ENCODE assay signal across 8 cellular contexts in the genomic region with DNA sequence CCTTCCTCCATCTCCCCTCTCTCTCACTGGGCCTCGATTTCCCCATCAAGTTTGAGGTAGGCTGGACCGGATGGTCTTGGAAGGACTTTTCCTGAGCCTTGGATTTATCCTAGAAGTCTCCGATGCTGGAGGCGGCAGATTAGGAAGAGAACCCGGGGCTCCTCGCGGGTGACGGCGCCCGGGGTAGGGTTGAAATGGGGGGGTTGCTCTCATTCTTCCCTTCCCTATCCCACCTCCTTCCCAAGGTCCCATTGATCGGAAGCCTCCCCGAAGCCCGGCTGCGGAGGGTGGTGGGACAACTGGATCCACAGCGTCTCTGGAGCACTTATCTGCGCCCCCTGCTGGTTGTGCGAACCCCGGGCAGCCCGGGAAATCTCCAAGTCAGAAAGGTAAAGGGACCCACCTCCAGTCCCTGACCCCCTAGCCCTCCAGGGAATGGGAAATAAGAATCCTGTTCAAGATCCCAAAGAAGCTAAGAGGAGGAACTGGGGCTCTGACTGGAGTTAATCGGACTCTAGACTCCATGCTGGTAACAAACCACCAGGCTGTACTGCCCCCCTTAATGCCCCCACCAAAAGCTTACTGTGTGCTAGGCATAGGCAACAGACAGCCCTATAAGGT. TPM values are rescaled to one million over a fixed set of nuclear protein-coding genes. Genes with fewer than 3 reads are reported as not detected.
DNase-seq lines count a peak whose midpoint lies in the region; ATAC-seq and TF ChIP-seq lines count a peak whose summit lies in the region.

No MANE protein-coding gene starts in this region.

- H3K27me3 ChIP-seq in AG04450 (ENCODE audit: control insufficient read depth, insufficient read depth, low read length) (no peaks in the 10 kb centered on the region), GM23338 (ENCODE audit: insufficient read depth) (no peaks in the 10 kb centered on the region), mesendoderm (ENCODE audit: insufficient read depth, low read length, poor library complexity) (no peaks in the 10 kb centered on the region)

- DNase-seq in AG04450 (ENCODE audit: low read depth, low spot score) (no peak), GM23338 (ENCODE audit: low spot score) (peak; percentile 92), NCI-H510A treated with DMSO at 0.1 percent for 48 hours (lab: John Stamatoyannopoulos, UW) (peak; percentile 84), mesendoderm (peak; percentile 85)
- peak; percentile 89 for DNase-seq in activated CD8-positive, alpha-beta T cell treated with anti-CD3 and anti-CD28 coated beads for 36 hours
- DNase-seq in effector memory CD8-positive, alpha-beta T cell: peak; percentile 64 to 69 (median 67)
- peak; percentile 68 for DNase-seq in stimulated activated CD8-positive, alpha-beta memory T cell treated with anti-CD3 and anti-CD28 coated beads, Interleukin-15, amount 100 ng/mL, for 1 hour (ENCODE audit: low read depth)

- H2BK120ac ChIP-seq in mesendoderm (ENCODE audit: low read depth, low read length): no peak overlapping the region

- H4K5ac ChIP-seq in mesendoderm (ENCODE audit: low read length): no peak overlapping the region

- POLR2A ChIA-PET in AG04450 (lab: Yijun Ruan, JAX): interaction anchor here (1.8 to 2.9 kb wide), 2 partner anchors 24 to 76 kb away, joined by 11 to 35 read pairs; a partner anchor contains a TSS
- POLR2A ChIA-PET in activated CD8-positive, alpha-beta T cell treated with anti-CD3 and anti-CD28 coated beads for 36 hours (lab: Charles Lee): interaction anchor here (0.6 to 4.7 kb wide), 18 partner anchors 9 to 194 kb away, joined by 3 to 40 read pairs (median 4); no protein-coding TSS in a partner anchor

- no peaks in the 10 kb centered on the region; the same call in 1 of the 3 replicates for H3K9me3 Mint-ChIP-seq in GM23338
- no peaks in the 10 kb centered on the region for H3K9me3 Mint-ChIP-seq in activated CD8-positive, alpha-beta T cell treated with anti-CD3 and anti-CD28 coated beads for 36 hours
- no peaks in the 10 kb centered on the region for H3K9me3 Mint-ChIP-seq in effector memory CD8-positive, alpha-beta T cell

- no peak overlapping the region for H2BK5ac ChIP-seq in mesendoderm (ENCODE audit: low read length)

- H3F3A ChIP-seq in GM23338 (replicated peaks; ENCODE audit: low read depth): peaks cover 11% of the 10 kb centered on the region; the same call in 1 of the 2 replicates

- H2AFZ ChIP-seq in GM23338: no peak overlapping the region

- H4K8ac ChIP-seq in mesendoderm (ENCODE audit: low read depth, low read length): no peak overlapping the region

- CTCF ChIA-PET in AG04450 (lab: Charles Lee): interaction anchor here (0.6 to 3.5 kb wide), 19 partner anchors 8 to 226 kb away, joined by 3 to 56 read pairs (median 4); a partner anchor contains a TSS
- CTCF ChIA-PET in activated CD8-positive, alpha-beta T cell treated with anti-CD3 and anti-CD28 coated beads for 36 hours (lab: Charles Lee): interaction anchor here (0.6 to 7.7 kb wide), 39 partner anchors 9 to 254 kb away, joined by 3 to 101 read pairs (median 4); a partner anchor contains a TSS

- no peak overlapping the region for H3K23ac ChIP-seq in mesendoderm (ENCODE audit: low read length)

- peak overlapping the region; percentile 70 for H3K4ac ChIP-seq in mesendoderm (ENCODE audit: low read depth, low read length)

- peaks cover 52% of the 10 kb centered on the region for H3K36me3 Mint-ChIP-seq in GM23338 (ENCODE audit: low read depth)
- peaks cover 57% of the 10 kb centered on the region for H3K36me3 Mint-ChIP-seq in activated CD8-positive, alpha-beta T cell treated with anti-CD3 and anti-CD28 coated beads for 36 hours (ENCODE audit: low read depth)
- H3K36me3 Mint-ChIP-seq in effector memory CD8-positive, alpha-beta T cell (ENCODE audit: insufficient read depth): peaks cover 54% of the 10 kb centered on the region

- peaks cover 4% of the 10 kb centered on the region for H3K4me1 Mint-ChIP-seq in GM23338
- H3K4me1 Mint-ChIP-seq in activated CD8-positive, alpha-beta T cell treated with anti-CD3 and anti-CD28 coated beads for 36 hours (ENCODE audit: low read depth): peaks cover 31% of the 10 kb centered on the region
- H3K4me1 Mint-ChIP-seq in effector memory CD8-positive, alpha-beta T cell (ENCODE audit: low read depth in 2 of 2): peaks cover 15 to 18% of the 10 kb centered on the region in 2 donors

- peaks cover 16% of the 10 kb centered on the region for H3K27me3 Mint-ChIP-seq in GM23338 (ENCODE audit: insufficient read depth, low read depth, poor library complexity)
- no peaks in the 10 kb centered on the region for H3K27me3 Mint-ChIP-seq in activated CD8-positive, alpha-beta T cell treated with anti-CD3 and anti-CD28 coated beads for 36 hours
- H3K27me3 Mint-ChIP-seq in effector memory CD8-positive, alpha-beta T cell: no peaks in the 10 kb centered on the region

- intact Hi-C loops in activated CD8-positive, alpha-beta T cell treated with anti-CD3 and anti-CD28 coated beads for 36 hours (cut with micrococcal nuclease): no loop called here

- H3K9me2 ChIP-seq in GM23338 (ENCODE audit: insufficient read depth): no peaks in the 10 kb centered on the region

- H3K4me1 ChIP-seq in GM23338 (ENCODE audit: insufficient read depth) (peaks cover 9% of the 10 kb centered on the region), mesendoderm (ENCODE audit: control insufficient read depth, low read depth, low read length) (no peaks in the 10 kb centered on the region)

- no peaks in the 10 kb centered on the region; the same call in 1 of the 2 replicates for H3K9me3 ChIP-seq in AG04450 (ENCODE audit: control insufficient read depth, insufficient read depth, low read length)

- peak overlapping the region; percentile 8 for H3K18ac ChIP-seq in mesendoderm (ENCODE audit: low read length)

- H2BK15ac ChIP-seq in mesendoderm (replicated peaks; ENCODE audit: low read depth): no peak overlapping the region

- ATAC-seq in GM23338 (peak; percentile 34), HG02642 (IDR thresholded peaks at IDR 0.05; ENCODE audit: poor library complexity, unreplicated experiment) (no peak)
- no peak for ATAC-seq in activated CD8-positive, alpha-beta T cell treated with anti-CD3 and anti-CD28 coated beads for 36 hours
- ATAC-seq in effector memory CD8-positive, alpha-beta T cell (replicated peaks): no peak

- TF ChIP-seq CTCF in AG04450 (IDR thresholded peaks at IDR 0.05; ENCODE audit: low read depth, low read length): peak; percentile 89
- TF ChIP-seq CTCF in GM23338 (conservative IDR thresholded peaks at IDR 0.05; ENCODE audit: low read depth in 2 of 2): peak; percentile 86 to 94
- peak; percentile 91 for TF ChIP-seq CTCF in activated CD8-positive, alpha-beta T cell treated with anti-CD3 and anti-CD28 coated beads for 36 hours (IDR thresholded peaks at IDR 0.05)

- peaks cover 13% of the 10 kb centered on the region for H3K79me1 ChIP-seq in mesendoderm (ENCODE audit: low read length)

- peak overlapping the region; percentile 77 for H3K27ac ChIP-seq in AG04450 (ENCODE audit: low read depth, low read length)
- H3K27ac ChIP-seq in GM23338 (ENCODE audit: low read depth): peak overlapping the region; percentile 26; the same call in 1 of the 2 replicates
- H3K27ac ChIP-seq in mesendoderm (ENCODE audit: low read depth, low read length): no peak overlapping the region

- peak overlapping the region; percentile 95 for H3K4me3 Mint-ChIP-seq in GM23338
- H3K4me3 Mint-ChIP-seq in activated CD8-positive, alpha-beta T cell treated with anti-CD3 and anti-CD28 coated beads for 36 hours: peak overlapping the region; percentile 99
- H3K4me3 Mint-ChIP-seq in effector memory CD8-positive, alpha-beta T cell: peak overlapping the region; percentile 82 to 94

- WGBS in mesendoderm (ENCODE audit: extremely low coverage, insufficient coverage, low lambda C conversion rate): no CpG with 5 or more reads among the region's 20 CpGs

- H3K9ac ChIP-seq in mesendoderm (ENCODE audit: low read length): peak overlapping the region; percentile 89

- peak overlapping the region; percentile 88 for H3K56ac ChIP-seq in mesendoderm (ENCODE audit: low read length)

- H3K4me2 ChIP-seq in GM23338: peak overlapping the region; percentile 100
- H3K4me2 ChIP-seq in mesendoderm (ENCODE audit: low read length): peak overlapping the region; percentile 85

- H3K27ac Mint-ChIP-seq in GM23338: peak overlapping the region; percentile 96
- H3K27ac Mint-ChIP-seq in activated CD8-positive, alpha-beta T cell treated with anti-CD3 and anti-CD28 coated beads for 36 hours: peak overlapping the region; percentile 100
- peak overlapping the region; percentile 86 to 91 for H3K27ac Mint-ChIP-seq in effector memory CD8-positive, alpha-beta T cell

- H3K79me2 ChIP-seq in GM23338 (replicated peaks; ENCODE audit: insufficient read depth) (peaks cover 31% of the 10 kb centered on the region), mesendoderm (ENCODE audit: control insufficient read depth, insufficient read depth, low read length) (peaks cover 12% of the 10 kb centered on the region)

- H3K36me3 ChIP-seq in GM23338 (ENCODE audit: insufficient read depth) (peaks cover 15% of the 10 kb centered on the region), mesendoderm (ENCODE audit: control insufficient read depth, insufficient read depth, low read length) (peaks cover 6% of the 10 kb centered on the region)

- H4K20me1 ChIP-seq in GM23338 (replicated peaks; ENCODE audit: insufficient read depth): peaks cover 17% of the 10 kb centered on the region

- peak overlapping the region; percentile 96 for H3K4me3 ChIP-seq in AG04450 (ENCODE audit: low read depth, low read length)
- H3K4me3 ChIP-seq in GM23338: peak overlapping the region; percentile 91
- peak overlapping the region; percentile 79 for H3K4me3 ChIP-seq in mesendoderm (ENCODE audit: low read length)

- H2AK5ac ChIP-seq in mesendoderm (ENCODE audit: low read length): no peak overlapping the region

RNA-seq across cellular contexts. Expression of a gene that starts 0.8 kb away (rescaled TPM):
- polyA plus RNA-seq in AG04450 (2011; rRNA removed) (6.7 and 9.5 TPM in 2 replicates), GM23338 (2016; fragmentation: Nextera tagmentation; extraction: Ambion mirVana) (8.6 and 10.6 TPM in 2 replicates)
- polyA minus RNA-seq in AG04450 (2011; rRNA and poly(A)+ RNA removed): 8.9 and 11.3 TPM in 2 replicates
- total RNA-seq in GM23338 (2014; rRNA removed; shearing (Covaris generic)): 23.0 and 26.2 TPM in 2 replicates
- total RNA-seq in activated CD8-positive, alpha-beta T cell treated with anti-CD3 and anti-CD28 coated beads for 36 hours: 10 to 100 TPM; 31.6 to 31.7 TPM
- 9.4 TPM for polyA plus RNA-seq in mesendoderm (2013, experiment 1 of 2)
- polyA plus RNA-seq in mesendoderm (2013, experiment 2 of 2): 9.6 TPM

RNA-seq across cellular contexts. Expression of a gene that starts 1.5 kb away (rescaled TPM):
- 531 and 608 TPM in 2 replicates for polyA plus RNA-seq in AG04450 (2011; rRNA removed)
- polyA minus RNA-seq in AG04450 (2011; rRNA and poly(A)+ RNA removed): 142 and 154 TPM in 2 replicates
- 169 and 226 TPM in 2 replicates for total RNA-seq in GM23338 (2014; rRNA removed; shearing (Covaris generic))
- 1,375 and 1,400 TPM in 2 replicates for polyA plus RNA-seq in GM23338 (2016; fragmentation: Nextera tagmentation; extraction: Ambion mirVana)
- total RNA-seq in activated CD8-positive, alpha-beta T cell treated with anti-CD3 and anti-CD28 coated beads for 36 hours: 100 to 1,000 TPM; 918 to 967 TPM
- 2,012 TPM for polyA plus RNA-seq in mesendoderm (2013, experiment 1 of 2)
- polyA plus RNA-seq in mesendoderm (2013, experiment 2 of 2): 2,008 TPM

RNA-seq across cellular contexts. Expression of a gene that starts 25.3 kb away (rescaled TPM):
- polyA plus RNA-seq in AG04450 (2011; rRNA removed) (0.61 and 0.68 TPM in 2 replicates), GM23338 (2016; fragmentation: Nextera tagmentation; extraction: Ambion mirVana) (1.2 and 1.4 TPM in 2 replicates)
- polyA minus RNA-seq in AG04450 (2011; rRNA and poly(A)+ RNA removed): 1.8 and 2.0 TPM in 2 replicates
- 0.19 and 0.42 TPM in 2 replicates for total RNA-seq in GM23338 (2014; rRNA removed; shearing (Covaris generic))
- 1 to 10 TPM; 5.9 to 6.8 TPM for total RNA-seq in activated CD8-positive, alpha-beta T cell treated with anti-CD3 and anti-CD28 coated beads for 36 hours
- polyA plus RNA-seq in mesendoderm (2013, experiment 1 of 2): 0.07 TPM
- 0.10 TPM for polyA plus RNA-seq in mesendoderm (2013, experiment 2 of 2)

RNA-seq across cellular contexts. Expression of a gene that starts 37.4 kb away (rescaled TPM):
- 1.4 and 2.2 TPM in 2 replicates for polyA plus RNA-seq in AG04450 (2011; rRNA removed)
- 1.8 and 2.4 TPM in 2 replicates for polyA minus RNA-seq in AG04450 (2011; rRNA and poly(A)+ RNA removed)
- 34.4 and 35.8 TPM in 2 replicates for total RNA-seq in GM23338 (2014; rRNA removed; shearing (Covaris generic))
- polyA plus RNA-seq in GM23338 (2016; fragmentation: Nextera tagmentation; extraction: Ambion mirVana): 9.4 and 12.0 TPM in 2 replicates
- 10 to 100 TPM; 28.6 to 34.7 TPM for total RNA-seq in activated CD8-positive, alpha-beta T cell treated with anti-CD3 and anti-CD28 coated beads for 36 hours
- 17.4 TPM for polyA plus RNA-seq in mesendoderm (2013, experiment 1 of 2)
- polyA plus RNA-seq in mesendoderm (2013, experiment 2 of 2): 17.5 TPM

RNA-seq across cellular contexts. Expression of a gene that starts 40.0 kb away (rescaled TPM):
- polyA plus RNA-seq in AG04450 (2011; rRNA removed) (not detected in 2 replicates), GM23338 (2016; fragmentation: Nextera tagmentation; extraction: Ambion mirVana) (0.21 TPM in 1 of 2 replicates, not detected in the other)
- polyA minus RNA-seq in AG04450 (2011; rRNA and poly(A)+ RNA removed): not detected in 2 replicates
- total RNA-seq in GM23338 (2014; rRNA removed; shearing (Covaris generic)): 0.16 and 0.28 TPM in 2 replicates
- not detected for total RNA-seq in activated CD8-positive, alpha-beta T cell treated with anti-CD3 and anti-CD28 coated beads for 36 hours
- polyA plus RNA-seq in mesendoderm (2013, experiment 1 of 2): 0.38 TPM
- 0.28 TPM for polyA plus RNA-seq in mesendoderm (2013, experiment 2 of 2)
